In the genomic region with DNA sequence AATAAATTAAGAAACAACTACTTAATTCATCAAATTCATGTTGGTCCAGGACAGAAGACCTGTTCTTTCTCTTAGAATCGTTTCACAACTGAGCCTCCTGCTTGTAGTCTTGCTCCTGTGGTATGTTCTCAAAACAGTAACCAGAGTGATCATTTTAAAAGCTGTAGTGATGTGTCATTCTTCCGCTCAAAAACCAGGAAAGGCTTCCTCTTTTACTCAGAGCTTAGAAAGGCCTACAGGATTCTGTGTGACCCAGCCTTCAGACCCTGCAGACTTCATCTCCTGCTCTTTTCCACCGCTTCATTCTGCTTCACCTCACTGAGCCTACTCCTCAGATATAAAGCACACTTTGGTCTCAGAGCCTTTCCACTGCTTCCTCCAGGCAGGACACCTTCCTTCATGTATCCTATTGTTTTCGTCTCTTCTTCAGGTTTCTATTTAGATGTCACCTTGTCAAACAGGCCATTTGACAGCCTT, we compare ENCODE assay signal across 11 cellular contexts. TPM values are rescaled to one million over a fixed set of nuclear protein-coding genes. Genes with fewer than 3 reads are reported as not detected.
DNase-seq lines count a peak whose midpoint lies in the region; ATAC-seq and TF ChIP-seq lines count a peak whose summit lies in the region.
"Had no signal": no experiment of that assay in that cellular context is flagged by ENCODE, and none has a peak within 500 bp of the region (broad histone marks: within the 10 kb centered on the region; RNA-seq: fewer than 3 reads in every experiment).

No MANE protein-coding gene starts in this region.

- H3K27me3 Mint-ChIP-seq in dendritic cell treated with granulocyte-macrophage colony-stimulating factor and Interleukin-4, amounts not matched to agents 40 ng/mL and 50 ng/mL, for 4 days: no peaks in the 10 kb centered on the region

- no peak overlapping the region for H3K4me3 ChIP-seq in gastrocnemius medialis

- peaks cover 18 to 27% of the 10 kb centered on the region in 2 donors for H3K4me1 ChIP-seq in gastrocnemius medialis

- H3K27ac ChIP-seq in gastrocnemius medialis: peak overlapping the region; percentile 44 to 68 (median 62)
- no peak overlapping the region for H3K27ac ChIP-seq in substantia nigra (ENCODE audit: low read depth, low read length, poor library complexity, severe bottlenecking)
- H3K27ac ChIP-seq: VCaP had no signal

- H3K36me3 ChIP-seq in gastrocnemius medialis: no peaks in the 10 kb centered on the region

- no peaks in the 10 kb centered on the region for H3K27me3 ChIP-seq in gastrocnemius medialis

- DNase-seq in MV-4-11 (lab: John Stamatoyannopoulos, UW) (peak; percentile 91), gastrocnemius medialis (no peak), substantia nigra (lab: John Stamatoyannopoulos, UW) (no peak), NCI-H2107 (lab: John Stamatoyannopoulos, UW) (no peak)
- DNase-seq: hypothalamus had no signal

- in situ Hi-C loops in gastrocnemius medialis (cut with MboI; ENCODE audit: low sequenced_read_pairs in 4 of 4): no loop called here

- peaks cover 89% of the 10 kb centered on the region for H3K4me1 Mint-ChIP-seq in dendritic cell treated with granulocyte-macrophage colony-stimulating factor and Interleukin-4, amounts not matched to agents 40 ng/mL and 50 ng/mL, for 4 days (ENCODE audit: low read depth)

- intact Hi-C loops in dendritic cell treated with granulocyte-macrophage colony-stimulating factor and Interleukin-4, amounts not matched to agents 40 ng/mL and 50 ng/mL, for 4 days (cut with micrococcal nuclease): loop anchor here (10.0 kb wide), 1 partner anchor 62 kb away; no protein-coding TSS in a partner anchor
- intact Hi-C loops in gastrocnemius medialis (cut with DNase I; ENCODE audit: low total_unique reads): no loop called here

- peak overlapping the region; percentile 70 for H3K27ac Mint-ChIP-seq in dendritic cell treated with granulocyte-macrophage colony-stimulating factor and Interleukin-4, amounts not matched to agents 40 ng/mL and 50 ng/mL, for 4 days

- no peaks in the 10 kb centered on the region for H3K9me3 ChIP-seq in gastrocnemius medialis

- no peak for TF ChIP-seq CTCF in gastrocnemius medialis (IDR thresholded peaks at IDR 0.05 in 4 of 5, conservative IDR thresholded peaks at IDR 0.05 in 1 of 5)

- H3K9me3 Mint-ChIP-seq in dendritic cell treated with granulocyte-macrophage colony-stimulating factor and Interleukin-4, amounts not matched to agents 40 ng/mL and 50 ng/mL, for 4 days: peaks cover 9% of the 10 kb centered on the region

- peaks cover 100% of the 10 kb centered on the region for H3K36me3 Mint-ChIP-seq in dendritic cell treated with granulocyte-macrophage colony-stimulating factor and Interleukin-4, amounts not matched to agents 40 ng/mL and 50 ng/mL, for 4 days (ENCODE audit: low read depth)

- peak overlapping the region; percentile 18 for H3K4me3 Mint-ChIP-seq in dendritic cell treated with granulocyte-macrophage colony-stimulating factor and Interleukin-4, amounts not matched to agents 40 ng/mL and 50 ng/mL, for 4 days

- ATAC-seq in GM19452 (IDR thresholded peaks at IDR 0.05; ENCODE audit: unreplicated experiment) (peak; percentile 59), gastrocnemius medialis (peak; percentile 39 to 55), GM19023 (IDR thresholded peaks at IDR 0.05; ENCODE audit: unreplicated experiment) (no peak), HG02678 (IDR thresholded peaks at IDR 0.05; ENCODE audit: unreplicated experiment) (no peak)
- ATAC-seq: HCT116 had no signal

- TF ChIP-seq POLR2A in gastrocnemius medialis (IDR thresholded peaks at IDR 0.05): peak in 1 of 2 donors; percentile 21

RNA-seq across cellular contexts. Expression of gene ST6GAL1, which starts 22.7 kb away (rescaled TPM):
- total RNA-seq in gastrocnemius medialis: 10 to 100 TPM; 11.1 to 29.8 (median 18.6) TPM

Comparison
In these comparisons a context has a peak if more than half of its experiments do, and no peak if none do; other contexts are left out.
1. ATAC-seq: peak in GM19452 (single experiment) and gastrocnemius medialis (2 of 2); none in GM19023 (single experiment) and HG02678 (single experiment).